Comparison of ENCODE assay signal across 1 cellular context in the genomic region with DNA sequence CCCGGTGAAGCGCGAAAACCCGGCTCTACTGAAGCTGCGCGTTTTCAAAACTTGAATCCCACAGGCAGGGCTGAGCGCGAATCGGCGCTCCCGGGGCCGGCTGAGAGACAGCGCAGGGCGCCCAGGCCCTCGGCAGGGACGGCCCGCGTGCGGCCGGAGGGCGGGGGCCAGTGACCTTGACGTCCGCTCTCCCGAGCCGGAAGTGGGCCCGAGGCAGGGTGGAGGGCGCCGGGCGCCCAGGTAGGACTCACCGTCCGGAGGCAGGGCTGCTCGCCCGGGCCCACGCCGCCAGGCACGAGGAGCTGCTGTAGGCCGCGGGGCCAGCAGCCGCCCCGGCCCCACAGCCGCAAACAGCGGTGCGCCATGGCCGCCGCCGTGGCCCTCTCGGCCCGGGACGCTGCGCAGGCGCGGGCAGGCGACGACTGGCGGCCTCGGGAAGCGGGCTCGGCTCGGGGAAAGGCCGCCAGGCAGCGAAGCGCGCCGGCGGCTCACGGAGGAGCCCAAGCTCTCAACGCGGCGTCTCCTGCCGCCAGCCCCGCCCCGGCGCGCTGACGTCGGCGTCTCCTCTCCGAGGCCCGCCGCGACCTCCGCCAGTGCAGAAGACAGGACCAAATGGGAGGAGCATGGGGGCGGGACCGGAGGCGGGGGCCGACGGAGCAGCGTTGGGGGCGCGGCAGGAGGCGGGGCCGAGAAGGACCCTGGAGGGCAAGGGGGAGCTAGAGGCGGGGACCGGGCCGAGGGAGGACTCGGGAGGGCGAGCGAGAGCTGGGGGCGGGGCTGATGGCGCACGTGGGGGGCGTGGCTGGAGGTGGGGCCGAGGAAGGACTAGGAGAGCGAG.
TF ChIP-seq lines count a peak whose summit lies in the region.

A gene (minus strand): TSS at position 510 of the 838 bp plus-strand sequence. CDS start 145 bp downstream, at position 365.

TF ChIP-seq in HepG2, 621 proteins besides CTCF, POLR2A, EP300 and RAD21 (continued from another document and continues in another):
- TF ChIP-seq, protein P1, sequence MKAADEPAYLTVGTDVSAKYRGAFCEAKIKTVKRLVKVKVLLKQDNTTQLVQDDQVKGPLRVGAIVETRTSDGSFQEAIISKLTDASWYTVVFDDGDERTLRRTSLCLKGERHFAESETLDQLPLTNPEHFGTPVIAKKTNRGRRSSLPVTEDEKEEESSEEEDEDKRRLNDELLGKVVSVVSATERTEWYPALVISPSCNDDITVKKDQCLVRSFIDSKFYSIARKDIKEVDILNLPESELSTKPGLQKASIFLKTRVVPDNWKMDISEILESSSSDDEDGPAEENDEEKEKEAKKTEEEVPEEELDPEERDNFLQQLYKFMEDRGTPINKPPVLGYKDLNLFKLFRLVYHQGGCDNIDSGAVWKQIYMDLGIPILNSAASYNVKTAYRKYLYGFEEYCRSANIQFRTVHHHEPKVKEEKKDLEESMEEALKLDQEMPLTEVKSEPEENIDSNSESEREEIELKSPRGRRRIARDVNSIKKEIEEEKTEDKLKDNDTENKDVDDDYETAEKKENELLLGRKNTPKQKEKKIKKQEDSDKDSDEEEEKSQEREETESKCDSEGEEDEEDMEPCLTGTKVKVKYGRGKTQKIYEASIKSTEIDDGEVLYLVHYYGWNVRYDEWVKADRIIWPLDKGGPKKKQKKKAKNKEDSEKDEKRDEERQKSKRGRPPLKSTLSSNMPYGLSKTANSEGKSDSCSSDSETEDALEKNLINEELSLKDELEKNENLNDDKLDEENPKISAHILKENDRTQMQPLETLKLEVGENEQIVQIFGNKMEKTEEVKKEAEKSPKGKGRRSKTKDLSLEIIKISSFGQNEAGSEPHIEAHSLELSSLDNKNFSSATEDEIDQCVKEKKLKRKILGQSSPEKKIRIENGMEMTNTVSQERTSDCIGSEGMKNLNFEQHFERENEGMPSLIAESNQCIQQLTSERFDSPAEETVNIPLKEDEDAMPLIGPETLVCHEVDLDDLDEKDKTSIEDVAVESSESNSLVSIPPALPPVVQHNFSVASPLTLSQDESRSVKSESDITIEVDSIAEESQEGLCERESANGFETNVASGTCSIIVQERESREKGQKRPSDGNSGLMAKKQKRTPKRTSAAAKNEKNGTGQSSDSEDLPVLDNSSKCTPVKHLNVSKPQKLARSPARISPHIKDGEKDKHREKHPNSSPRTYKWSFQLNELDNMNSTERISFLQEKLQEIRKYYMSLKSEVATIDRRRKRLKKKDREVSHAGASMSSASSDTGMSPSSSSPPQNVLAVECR (CRISPR knock-in tag; IDR thresholded peaks at IDR 0.05; ENCODE audit: borderline replicate concordance): peak; percentile 76
- TF ChIP-seq, protein P2, sequence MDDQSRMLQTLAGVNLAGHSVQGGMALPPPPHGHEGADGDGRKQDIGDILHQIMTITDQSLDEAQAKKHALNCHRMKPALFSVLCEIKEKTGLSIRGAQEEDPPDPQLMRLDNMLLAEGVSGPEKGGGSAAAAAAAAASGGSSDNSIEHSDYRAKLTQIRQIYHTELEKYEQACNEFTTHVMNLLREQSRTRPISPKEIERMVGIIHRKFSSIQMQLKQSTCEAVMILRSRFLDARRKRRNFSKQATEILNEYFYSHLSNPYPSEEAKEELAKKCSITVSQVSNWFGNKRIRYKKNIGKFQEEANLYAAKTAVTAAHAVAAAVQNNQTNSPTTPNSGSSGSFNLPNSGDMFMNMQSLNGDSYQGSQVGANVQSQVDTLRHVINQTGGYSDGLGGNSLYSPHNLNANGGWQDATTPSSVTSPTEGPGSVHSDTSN (CRISPR knock-in tag; IDR thresholded peaks at IDR 0.05; ENCODE audit: borderline replicate concordance): no peak; the same call in 1 of the 2 replicates
- TF ChIP-seq KLF11 (CRISPR knock-in tag; IDR thresholded peaks at IDR 0.05) (no peak), NFKBIZ (CRISPR knock-in tag; IDR thresholded peaks at IDR 0.05) (0 out of 2 replicates have a peak, but pooled peaks have one; percentile 21), ZNF33B (CRISPR knock-in tag; IDR thresholded peaks at IDR 0.05) (peak; percentile 82; the same call in 1 of the 2 replicates), EHMT2 (IDR thresholded peaks at IDR 0.05; ENCODE audit: borderline replicate concordance, low read depth, low read length) (no peak), ZNF17 (CRISPR knock-in tag; IDR thresholded peaks at IDR 0.05) (no peak), CREB1 (IDR thresholded peaks at IDR 0.05) (peak; percentile 80), CREB1 (CRISPR knock-in tag; IDR thresholded peaks at IDR 0.05) (no peak; the same call in 1 of the 2 replicates), TAF1 (CRISPR knock-in tag; IDR thresholded peaks at IDR 0.05) (peak; percentile 49; the same call in 1 of the 2 replicates), KLF13 (CRISPR knock-in tag; IDR thresholded peaks at IDR 0.05) (no peak), ZNF564 (CRISPR knock-in tag; IDR thresholded peaks at IDR 0.05) (peak; percentile 61; the same call in 1 of the 2 replicates), ZNF773 (CRISPR knock-in tag; IDR thresholded peaks at IDR 0.05; ENCODE audit: borderline replicate concordance) (peak; percentile 81; the same call in 1 of the 2 replicates), SP140L (CRISPR knock-in tag; IDR thresholded peaks at IDR 0.05; ENCODE audit: borderline replicate concordance) (no peak), NONO (IDR thresholded peaks at IDR 0.05) (no peak), NONO (CRISPR knock-in tag; conservative IDR thresholded peaks at IDR 0.05) (peak; percentile 75), SOX13 (IDR thresholded peaks at IDR 0.05) (no peak), SOX13 (CRISPR knock-in tag; conservative IDR thresholded peaks at IDR 0.05 in 1 of 2, IDR thresholded peaks at IDR 0.05 in 1 of 2) (no peak), MIXL1 (CRISPR knock-in tag; IDR thresholded peaks at IDR 0.05) (no peak), ZMYM4 (CRISPR knock-in tag; IDR thresholded peaks at IDR 0.05) (peak; percentile 44), GPN1 (CRISPR knock-in tag; IDR thresholded peaks at IDR 0.05; ENCODE audit: borderline replicate concordance) (no peak), TCF12 (IDR thresholded peaks at IDR 0.05) (no peak), TCF12 (CRISPR knock-in tag; IDR thresholded peaks at IDR 0.05) (no peak), FOXO1 (CRISPR knock-in tag; IDR thresholded peaks at IDR 0.05) (peak; percentile 6), HOXA3 (CRISPR knock-in tag; IDR thresholded peaks at IDR 0.05) (peak; percentile 79; the same call in 1 of the 2 replicates), ZNF883 (CRISPR knock-in tag; IDR thresholded peaks at IDR 0.05; ENCODE audit: not compliant biosample characterization) (peak; percentile 68), CCDC6 (CRISPR knock-in tag; IDR thresholded peaks at IDR 0.05) (peak; percentile 94), ZNF747 (CRISPR knock-in tag; IDR thresholded peaks at IDR 0.05; ENCODE audit: borderline replicate concordance) (peak; percentile 15; the same call in 1 of the 2 replicates), ZNF780A (CRISPR knock-in tag; IDR thresholded peaks at IDR 0.05) (no peak; the same call in none of the 2 replicates), ZBTB8A (CRISPR knock-in tag; IDR thresholded peaks at IDR 0.05; ENCODE audit: borderline replicate concordance, low read depth) (0 out of 2 replicates have a peak, but pooled peaks have one; percentile 70), KDM2A (CRISPR knock-in tag; IDR thresholded peaks at IDR 0.05; ENCODE audit: borderline replicate concordance, low read depth) (peak; percentile 68), POLR2G (IDR thresholded peaks at IDR 0.05; ENCODE audit: low read depth, low read length) (peak; percentile 81), MBNL3 (CRISPR knock-in tag; conservative IDR thresholded peaks at IDR 0.05) (no peak)
- TF ChIP-seq, protein P3, sequence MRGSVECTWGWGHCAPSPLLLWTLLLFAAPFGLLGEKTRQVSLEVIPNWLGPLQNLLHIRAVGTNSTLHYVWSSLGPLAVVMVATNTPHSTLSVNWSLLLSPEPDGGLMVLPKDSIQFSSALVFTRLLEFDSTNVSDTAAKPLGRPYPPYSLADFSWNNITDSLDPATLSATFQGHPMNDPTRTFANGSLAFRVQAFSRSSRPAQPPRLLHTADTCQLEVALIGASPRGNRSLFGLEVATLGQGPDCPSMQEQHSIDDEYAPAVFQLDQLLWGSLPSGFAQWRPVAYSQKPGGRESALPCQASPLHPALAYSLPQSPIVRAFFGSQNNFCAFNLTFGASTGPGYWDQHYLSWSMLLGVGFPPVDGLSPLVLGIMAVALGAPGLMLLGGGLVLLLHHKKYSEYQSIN (CRISPR knock-in tag; IDR thresholded peaks at IDR 0.05; ENCODE audit: borderline replicate concordance): no peak
- TF ChIP-seq, protein P4, sequence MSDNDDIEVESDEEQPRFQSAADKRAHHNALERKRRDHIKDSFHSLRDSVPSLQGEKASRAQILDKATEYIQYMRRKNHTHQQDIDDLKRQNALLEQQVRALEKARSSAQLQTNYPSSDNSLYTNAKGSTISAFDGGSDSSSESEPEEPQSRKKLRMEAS (IDR thresholded peaks at IDR 0.05): peak; percentile 91
- TF ChIP-seq, protein P5, sequence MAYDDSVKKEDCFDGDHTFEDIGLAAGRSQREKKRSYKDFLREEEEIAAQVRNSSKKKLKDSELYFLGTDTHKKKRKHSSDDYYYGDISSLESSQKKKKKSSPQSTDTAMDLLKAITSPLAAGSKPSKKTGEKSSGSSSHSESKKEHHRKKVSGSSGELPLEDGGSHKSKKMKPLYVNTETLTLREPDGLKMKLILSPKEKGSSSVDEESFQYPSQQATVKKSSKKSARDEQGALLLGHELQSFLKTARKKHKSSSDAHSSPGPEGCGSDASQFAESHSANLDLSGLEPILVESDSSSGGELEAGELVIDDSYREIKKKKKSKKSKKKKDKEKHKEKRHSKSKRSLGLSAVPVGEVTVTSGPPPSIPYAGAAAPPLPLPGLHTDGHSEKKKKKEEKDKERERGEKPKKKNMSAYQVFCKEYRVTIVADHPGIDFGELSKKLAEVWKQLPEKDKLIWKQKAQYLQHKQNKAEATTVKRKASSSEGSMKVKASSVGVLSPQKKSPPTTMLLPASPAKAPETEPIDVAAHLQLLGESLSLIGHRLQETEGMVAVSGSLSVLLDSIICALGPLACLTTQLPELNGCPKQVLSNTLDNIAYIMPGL (CRISPR knock-in tag; IDR thresholded peaks at IDR 0.05; ENCODE audit: borderline replicate concordance in 1 of 2, low read depth in 1 of 2): peak; percentile 30 to 77; a peak in 1 of 4 replicates
- TF ChIP-seq, protein P6, sequence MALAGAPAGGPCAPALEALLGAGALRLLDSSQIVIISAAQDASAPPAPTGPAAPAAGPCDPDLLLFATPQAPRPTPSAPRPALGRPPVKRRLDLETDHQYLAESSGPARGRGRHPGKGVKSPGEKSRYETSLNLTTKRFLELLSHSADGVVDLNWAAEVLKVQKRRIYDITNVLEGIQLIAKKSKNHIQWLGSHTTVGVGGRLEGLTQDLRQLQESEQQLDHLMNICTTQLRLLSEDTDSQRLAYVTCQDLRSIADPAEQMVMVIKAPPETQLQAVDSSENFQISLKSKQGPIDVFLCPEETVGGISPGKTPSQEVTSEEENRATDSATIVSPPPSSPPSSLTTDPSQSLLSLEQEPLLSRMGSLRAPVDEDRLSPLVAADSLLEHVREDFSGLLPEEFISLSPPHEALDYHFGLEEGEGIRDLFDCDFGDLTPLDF (CRISPR knock-in tag; IDR thresholded peaks at IDR 0.05): no peak; the same call in 1 of the 2 replicates
- TF ChIP-seq, protein P7, sequence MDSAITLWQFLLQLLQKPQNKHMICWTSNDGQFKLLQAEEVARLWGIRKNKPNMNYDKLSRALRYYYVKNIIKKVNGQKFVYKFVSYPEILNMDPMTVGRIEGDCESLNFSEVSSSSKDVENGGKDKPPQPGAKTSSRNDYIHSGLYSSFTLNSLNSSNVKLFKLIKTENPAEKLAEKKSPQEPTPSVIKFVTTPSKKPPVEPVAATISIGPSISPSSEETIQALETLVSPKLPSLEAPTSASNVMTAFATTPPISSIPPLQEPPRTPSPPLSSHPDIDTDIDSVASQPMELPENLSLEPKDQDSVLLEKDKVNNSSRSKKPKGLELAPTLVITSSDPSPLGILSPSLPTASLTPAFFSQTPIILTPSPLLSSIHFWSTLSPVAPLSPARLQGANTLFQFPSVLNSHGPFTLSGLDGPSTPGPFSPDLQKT (CRISPR knock-in tag; IDR thresholded peaks at IDR 0.05; ENCODE audit: borderline replicate concordance): no peak
- TF ChIP-seq, protein P8, sequence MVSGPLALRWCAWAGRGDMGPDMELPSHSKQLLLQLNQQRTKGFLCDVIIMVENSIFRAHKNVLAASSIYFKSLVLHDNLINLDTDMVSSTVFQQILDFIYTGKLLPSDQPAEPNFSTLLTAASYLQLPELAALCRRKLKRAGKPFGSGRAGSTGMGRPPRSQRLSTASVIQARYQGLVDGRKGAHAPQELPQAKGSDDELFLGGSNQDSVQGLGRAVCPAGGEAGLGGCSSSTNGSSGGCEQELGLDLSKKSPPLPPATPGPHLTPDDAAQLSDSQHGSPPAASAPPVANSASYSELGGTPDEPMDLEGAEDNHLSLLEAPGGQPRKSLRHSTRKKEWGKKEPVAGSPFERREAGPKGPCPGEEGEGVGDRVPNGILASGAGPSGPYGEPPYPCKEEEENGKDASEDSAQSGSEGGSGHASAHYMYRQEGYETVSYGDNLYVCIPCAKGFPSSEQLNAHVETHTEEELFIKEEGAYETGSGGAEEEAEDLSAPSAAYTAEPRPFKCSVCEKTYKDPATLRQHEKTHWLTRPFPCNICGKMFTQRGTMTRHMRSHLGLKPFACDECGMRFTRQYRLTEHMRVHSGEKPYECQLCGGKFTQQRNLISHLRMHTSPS (CRISPR knock-in tag; IDR thresholded peaks at IDR 0.05; ENCODE audit: low read depth): no peak; the same call in 1 of the 2 replicates
- TF ChIP-seq, protein P9, sequence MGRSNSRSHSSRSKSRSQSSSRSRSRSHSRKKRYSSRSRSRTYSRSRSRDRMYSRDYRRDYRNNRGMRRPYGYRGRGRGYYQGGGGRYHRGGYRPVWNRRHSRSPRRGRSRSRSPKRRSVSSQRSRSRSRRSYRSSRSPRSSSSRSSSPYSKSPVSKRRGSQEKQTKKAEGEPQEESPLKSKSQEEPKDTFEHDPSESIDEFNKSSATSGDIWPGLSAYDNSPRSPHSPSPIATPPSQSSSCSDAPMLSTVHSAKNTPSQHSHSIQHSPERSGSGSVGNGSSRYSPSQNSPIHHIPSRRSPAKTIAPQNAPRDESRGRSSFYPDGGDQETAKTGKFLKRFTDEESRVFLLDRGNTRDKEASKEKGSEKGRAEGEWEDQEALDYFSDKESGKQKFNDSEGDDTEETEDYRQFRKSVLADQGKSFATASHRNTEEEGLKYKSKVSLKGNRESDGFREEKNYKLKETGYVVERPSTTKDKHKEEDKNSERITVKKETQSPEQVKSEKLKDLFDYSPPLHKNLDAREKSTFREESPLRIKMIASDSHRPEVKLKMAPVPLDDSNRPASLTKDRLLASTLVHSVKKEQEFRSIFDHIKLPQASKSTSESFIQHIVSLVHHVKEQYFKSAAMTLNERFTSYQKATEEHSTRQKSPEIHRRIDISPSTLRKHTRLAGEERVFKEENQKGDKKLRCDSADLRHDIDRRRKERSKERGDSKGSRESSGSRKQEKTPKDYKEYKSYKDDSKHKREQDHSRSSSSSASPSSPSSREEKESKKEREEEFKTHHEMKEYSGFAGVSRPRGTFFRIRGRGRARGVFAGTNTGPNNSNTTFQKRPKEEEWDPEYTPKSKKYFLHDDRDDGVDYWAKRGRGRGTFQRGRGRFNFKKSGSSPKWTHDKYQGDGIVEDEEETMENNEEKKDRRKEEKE (IDR thresholded peaks at IDR 0.05): no peak
